1 cellular context compared by ENCODE assay signal in the genomic region with DNA sequence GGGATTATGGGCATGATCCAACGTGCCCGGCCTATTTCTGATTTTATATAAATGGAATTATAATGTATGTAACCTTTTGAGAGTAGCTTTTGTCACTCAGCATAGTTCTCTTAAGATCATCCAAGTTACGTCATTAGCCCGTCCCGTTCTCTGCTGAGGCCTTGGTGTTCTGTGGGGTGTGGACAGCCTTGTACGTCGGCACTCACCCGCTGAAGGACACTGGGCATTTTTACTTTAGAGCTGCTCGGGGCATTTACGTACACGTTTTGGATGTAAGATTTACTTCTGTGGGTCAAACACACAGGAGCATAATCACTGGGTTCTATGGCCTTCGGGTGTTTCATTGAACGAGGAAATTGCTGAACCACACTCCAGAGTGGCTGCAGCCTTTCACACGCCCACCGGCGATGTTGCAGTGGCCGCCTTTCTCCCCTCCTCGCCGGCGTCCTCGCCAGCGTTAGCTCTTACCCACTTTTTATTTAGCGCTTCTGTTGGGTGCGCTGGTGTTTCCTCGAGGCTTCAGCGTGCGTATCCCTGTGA.
TF ChIP-seq lines count a peak whose summit lies in the region.

No MANE protein-coding gene starts in this region.

TF ChIP-seq in HCT116, 20 proteins besides CTCF, POLR2A, EP300 and RAD21 (continued from another document):
- TF ChIP-seq, protein P1, sequence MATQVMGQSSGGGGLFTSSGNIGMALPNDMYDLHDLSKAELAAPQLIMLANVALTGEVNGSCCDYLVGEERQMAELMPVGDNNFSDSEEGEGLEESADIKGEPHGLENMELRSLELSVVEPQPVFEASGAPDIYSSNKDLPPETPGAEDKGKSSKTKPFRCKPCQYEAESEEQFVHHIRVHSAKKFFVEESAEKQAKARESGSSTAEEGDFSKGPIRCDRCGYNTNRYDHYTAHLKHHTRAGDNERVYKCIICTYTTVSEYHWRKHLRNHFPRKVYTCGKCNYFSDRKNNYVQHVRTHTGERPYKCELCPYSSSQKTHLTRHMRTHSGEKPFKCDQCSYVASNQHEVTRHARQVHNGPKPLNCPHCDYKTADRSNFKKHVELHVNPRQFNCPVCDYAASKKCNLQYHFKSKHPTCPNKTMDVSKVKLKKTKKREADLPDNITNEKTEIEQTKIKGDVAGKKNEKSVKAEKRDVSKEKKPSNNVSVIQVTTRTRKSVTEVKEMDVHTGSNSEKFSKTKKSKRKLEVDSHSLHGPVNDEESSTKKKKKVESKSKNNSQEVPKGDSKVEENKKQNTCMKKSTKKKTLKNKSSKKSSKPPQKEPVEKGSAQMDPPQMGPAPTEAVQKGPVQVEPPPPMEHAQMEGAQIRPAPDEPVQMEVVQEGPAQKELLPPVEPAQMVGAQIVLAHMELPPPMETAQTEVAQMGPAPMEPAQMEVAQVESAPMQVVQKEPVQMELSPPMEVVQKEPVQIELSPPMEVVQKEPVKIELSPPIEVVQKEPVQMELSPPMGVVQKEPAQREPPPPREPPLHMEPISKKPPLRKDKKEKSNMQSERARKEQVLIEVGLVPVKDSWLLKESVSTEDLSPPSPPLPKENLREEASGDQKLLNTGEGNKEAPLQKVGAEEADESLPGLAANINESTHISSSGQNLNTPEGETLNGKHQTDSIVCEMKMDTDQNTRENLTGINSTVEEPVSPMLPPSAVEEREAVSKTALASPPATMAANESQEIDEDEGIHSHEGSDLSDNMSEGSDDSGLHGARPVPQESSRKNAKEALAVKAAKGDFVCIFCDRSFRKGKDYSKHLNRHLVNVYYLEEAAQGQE (IDR thresholded peaks at IDR 0.05; ENCODE audit: low read depth): no peak
- TF ChIP-seq YY1 (IDR thresholded peaks at IDR 0.05; ENCODE audit: extremely low read depth, insufficient replicate concordance, low read depth, low read length) (no peak), FOSL1 (IDR thresholded peaks at IDR 0.05; ENCODE audit: low read depth) (no peak), ELF1 (IDR thresholded peaks at IDR 0.05; ENCODE audit: borderline replicate concordance, low read depth) (no peak), EZH2 (IDR thresholded peaks at IDR 0.05) (no peak)
- TF ChIP-seq, protein P2, sequence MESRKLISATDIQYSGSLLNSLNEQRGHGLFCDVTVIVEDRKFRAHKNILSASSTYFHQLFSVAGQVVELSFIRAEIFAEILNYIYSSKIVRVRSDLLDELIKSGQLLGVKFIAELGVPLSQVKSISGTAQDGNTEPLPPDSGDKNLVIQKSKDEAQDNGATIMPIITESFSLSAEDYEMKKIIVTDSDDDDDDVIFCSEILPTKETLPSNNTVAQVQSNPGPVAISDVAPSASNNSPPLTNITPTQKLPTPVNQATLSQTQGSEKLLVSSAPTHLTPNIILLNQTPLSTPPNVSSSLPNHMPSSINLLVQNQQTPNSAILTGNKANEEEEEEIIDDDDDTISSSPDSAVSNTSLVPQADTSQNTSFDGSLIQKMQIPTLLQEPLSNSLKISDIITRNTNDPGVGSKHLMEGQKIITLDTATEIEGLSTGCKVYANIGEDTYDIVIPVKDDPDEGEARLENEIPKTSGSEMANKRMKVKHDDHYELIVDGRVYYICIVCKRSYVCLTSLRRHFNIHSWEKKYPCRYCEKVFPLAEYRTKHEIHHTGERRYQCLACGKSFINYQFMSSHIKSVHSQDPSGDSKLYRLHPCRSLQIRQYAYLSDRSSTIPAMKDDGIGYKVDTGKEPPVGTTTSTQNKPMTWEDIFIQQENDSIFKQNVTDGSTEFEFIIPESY (IDR thresholded peaks at IDR 0.05; ENCODE audit: extremely low read depth, insufficient replicate concordance, low read length): no peak
